29 cellular contexts compared by ENCODE assay signal in genomic region chr18:39350916-39351315, GRCh38.
A peak's percentile ranks its signal among the peaks of the same experiment; 100 is the strongest.
DNase-seq lines count a peak whose midpoint lies in the region; ATAC-seq and TF ChIP-seq lines count a peak whose summit lies in the region.
"Had no signal": no experiment of that assay in that cellular context is flagged by ENCODE, and none has a peak within 500 bp of the region (broad histone marks: within the 10 kb centered on the region; RNA-seq: fewer than 3 reads in every experiment).

No MANE protein-coding gene starts in this region.

- ATAC-seq in GM21423 (IDR thresholded peaks at IDR 0.05; ENCODE audit: unreplicated experiment) (no peak), left lung (no peak), HG03521 (IDR thresholded peaks at IDR 0.05; ENCODE audit: unreplicated experiment) (no peak)
- ATAC-seq: CD8-positive, alpha-beta T cell; GM23338; PC-3; Right ventricle myocardium inferior; SK-N-SH treated with all-trans-retinoic acid at 6 μM for 48 hours had no signal

- H3K4me1 Mint-ChIP-seq in glutamatergic neuron (ENCODE audit: low read depth, unreplicated experiment): peaks cover 24% of the 10 kb centered on the region
- H3K4me1 Mint-ChIP-seq: B cell, GM23338, IgD-negative memory B cell had no signal

- no peaks in the 10 kb centered on the region for H3K9me3 ChIP-seq in left lung
- H3K9me3 ChIP-seq: Caco-2, HAP-1, SJCRH30 had no signal

- peak overlapping the region; percentile 6 for H3K4me3 Mint-ChIP-seq in glutamatergic neuron (ENCODE audit: unreplicated experiment)
- H3K4me3 Mint-ChIP-seq: B cell; CD8-positive, alpha-beta T cell; GM23338; HFFc6; IgD-negative memory B cell had no signal

- H3K27ac Mint-ChIP-seq in glutamatergic neuron (ENCODE audit: unreplicated experiment): peak overlapping the region; percentile 64
- H3K27ac Mint-ChIP-seq: B cell; CD8-positive, alpha-beta T cell; GM23338; HFFc6 had no signal

- no peaks in the 10 kb centered on the region for H3K36me3 ChIP-seq in left lung
- H3K36me3 ChIP-seq: HAP-1, SJCRH30 had no signal

- H3K27me3 ChIP-seq in left lung: no peaks in the 10 kb centered on the region
- H3K27me3 ChIP-seq: SJCRH30 had no signal

- no peaks in the 10 kb centered on the region for H3K36me3 Mint-ChIP-seq in glutamatergic neuron (ENCODE audit: unreplicated experiment)
- H3K36me3 Mint-ChIP-seq: CD8-positive, alpha-beta T cell; IgD-negative memory B cell had no signal

- DNase-seq in EL (peak; percentile 4), NCI-H146 (lab: John Stamatoyannopoulos, UW) (peak; percentile 49), glutamatergic neuron (peak; percentile 32), left lung (no peak), NCI-H187 treated with DMSO at 0.1 percent for 48 hours (lab: John Stamatoyannopoulos, UW) (no peak)
- DNase-seq: Caco-2; CD8-positive, alpha-beta T cell; HFFc6; MV-4-11; NCI-H1105 treated with DMSO at 0.1 percent for 48 hours; NCI-H1694; NCI-H2081; NCI-H345; NCI-H748 treated with DMSO at 0.1 percent for 48 hours; NK-92 treated with Interleukin-12 subunit alpha and Interleukin-12 subunit beta, amount 100 ng/mL, for 24 hours; PC-3; SJCRH30; T-helper 2 cell had no signal

- no peak overlapping the region for H3K4me3 ChIP-seq in left lung
- H3K4me3 ChIP-seq: GM23338, HAP-1, SJCRH30 had no signal

- intact Hi-C loops in left lung (cut with DNase I): no loop called here

- no peaks in the 10 kb centered on the region for H3K4me1 ChIP-seq in left lung
- H3K4me1 ChIP-seq: SJCRH30 had no signal

- TF ChIP-seq CTCF in glutamatergic neuron (IDR thresholded peaks at IDR 0.05; ENCODE audit: partially characterized antibody, unreplicated experiment) (no peak), left lung (IDR thresholded peaks at IDR 0.05) (no peak)

- no peak overlapping the region for H3K27ac ChIP-seq in left lung
- H3K27ac ChIP-seq: C4-2B, HL-60, KMS-11, SJCRH30 had no signal

- peaks cover 9% of the 10 kb centered on the region for H3K9me3 Mint-ChIP-seq in glutamatergic neuron (ENCODE audit: unreplicated experiment)
- H3K9me3 Mint-ChIP-seq: CD8-positive, alpha-beta T cell; GM23338; HFFc6 had no signal

- H3K27me3 Mint-ChIP-seq in glutamatergic neuron (ENCODE audit: unreplicated experiment): no peaks in the 10 kb centered on the region
- H3K27me3 Mint-ChIP-seq: B cell, IgD-negative memory B cell had no signal

Comparison
In these comparisons a context has a peak if more than half of its experiments do, and no peak if none do; other contexts are left out.
1. DNase-seq: peak in EL (single experiment), NCI-H146 (single experiment) and glutamatergic neuron (single experiment); none in left lung (0 of 2) and NCI-H187 treated with DMSO at 0.1 percent for 48 hours (single experiment).